24 cellular contexts compared by ENCODE assay signal in the genomic region with DNA sequence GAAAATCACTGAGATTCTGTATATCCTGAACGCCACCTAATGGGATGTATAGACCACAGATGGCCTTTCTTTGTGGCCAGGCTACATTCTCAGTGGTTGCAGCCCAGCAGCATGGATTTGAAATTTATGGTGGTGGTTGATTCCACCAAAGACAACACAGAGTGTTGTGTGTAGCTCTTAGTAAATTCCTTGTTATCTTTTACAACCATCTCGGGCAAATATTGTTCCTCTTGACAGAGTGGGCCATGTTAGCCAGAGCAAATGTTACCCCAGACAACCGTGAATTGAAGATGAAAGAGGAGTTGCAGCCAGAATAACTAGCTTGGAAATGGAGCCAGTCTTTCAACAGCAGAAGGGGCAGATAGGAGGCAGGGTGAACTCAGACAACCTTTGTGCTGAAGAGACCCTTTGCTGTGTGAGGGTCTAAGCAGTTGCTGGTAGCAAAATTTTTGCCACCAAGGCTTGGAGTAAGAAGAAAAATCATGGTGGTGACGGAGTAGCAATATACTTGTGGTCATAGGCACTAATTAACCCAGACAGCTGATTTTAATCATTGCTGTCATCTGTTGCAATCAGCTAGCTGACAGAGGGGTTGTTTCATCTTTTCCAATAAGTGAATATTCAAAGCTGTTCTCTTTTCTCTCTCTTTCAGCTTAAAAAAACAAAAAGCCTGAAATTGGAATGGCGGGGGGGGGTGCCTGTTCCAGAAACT. TPM values are rescaled to one million over a fixed set of nuclear protein-coding genes. Genes with fewer than 3 reads are reported as not detected.
A peak's percentile ranks its signal among the peaks of the same experiment; 100 is the strongest.
DNase-seq lines count a peak whose midpoint lies in the region; ATAC-seq and TF ChIP-seq lines count a peak whose summit lies in the region.
"Had no signal": no experiment of that assay in that cellular context is flagged by ENCODE, and none has a peak within 500 bp of the region (broad histone marks: within the 10 kb centered on the region; RNA-seq: fewer than 3 reads in every experiment).

No MANE protein-coding gene starts in this region.

- no peak for TF ChIP-seq CTCF in colonic mucosa (IDR thresholded peaks at IDR 0.05)
- TF ChIP-seq CTCF in neutrophil (IDR thresholded peaks at IDR 0.05), result no peak
- TF ChIP-seq CTCF in uterus (IDR thresholded peaks at IDR 0.05), result no peak

- intact Hi-C loops in colonic mucosa (cut with DNase I), result no loop called here
- intact Hi-C loops in uterus (cut with DNase I; ENCODE audit: low total_unique reads), result no loop called here

- H3K4me3 ChIP-seq in colonic mucosa (no peak overlapping the region), neutrophil (ENCODE audit: low read depth in 1 of 2, low read length in 1 of 2) (peak overlapping the region in 1 of 2 experiments; percentile 11), uterus (no peak overlapping the region)
- H3K4me3 ChIP-seq: thyroid gland had no signal

- DNase-seq in NOMO-1 treated with DMSO at 0.1 percent for 48 hours (lab: John Stamatoyannopoulos, UW; ENCODE audit: unreplicated experiment) (peak; percentile 86), colonic mucosa (peak; percentile 15), uterus (peak in 1 of 2 donors; percentile 55), NCI-H446 (lab: John Stamatoyannopoulos, UW) (no peak)
- DNase-seq: activated CD4-positive, alpha-beta memory T cell treated with anti-CD3 and anti-CD28 coated beads, Interleukin-2, amount 10 ng/mL, durations not matched to agents 7 days and 5 days; activated CD4-positive, CD25-positive, alpha-beta regulatory T cell; activated naive CD4-positive, alpha-beta T cell; activated T-cell treated with anti-CD3 and anti-CD28 coated beads for 4 hours; amniotic stem cell; Calu3; hypothalamus; islet precursor cell; Karpas-422; NCI-H1417 treated with DMSO at 0.1 percent for 48 hours; NCI-H2107; NCI-H524 treated with DMSO at 0.1 percent for 48 hours; PC-3; thyroid gland had no signal

- H3K27me3 ChIP-seq in colonic mucosa, result no peaks in the 10 kb centered on the region
- no peaks in the 10 kb centered on the region for H3K27me3 ChIP-seq in neutrophil
- H3K27me3 ChIP-seq in uterus, result no peaks in the 10 kb centered on the region
- H3K27me3 ChIP-seq: thyroid gland had no signal

- H3K9ac ChIP-seq in colonic mucosa (ENCODE audit: low read depth in 2 of 2, low read length in 2 of 2), result no peak overlapping the region

- H3K4me1 ChIP-seq in colonic mucosa (no peaks in the 10 kb centered on the region), neutrophil (ENCODE audit: control insufficient read depth in 1 of 2, insufficient read depth in 1 of 2, low read depth in 1 of 2, low read length in 1 of 2) (peaks cover 31 to 53% of the 10 kb centered on the region in 2 experiments), uterus (no peaks in the 10 kb centered on the region)
- H3K4me1 ChIP-seq: thyroid gland had no signal

- H3K36me3 ChIP-seq in colonic mucosa, result no peaks in the 10 kb centered on the region
- no peaks in the 10 kb centered on the region for H3K36me3 ChIP-seq in neutrophil
- H3K36me3 ChIP-seq in uterus, result no peaks in the 10 kb centered on the region
- H3K36me3 ChIP-seq: thyroid gland had no signal

- H3K9me3 ChIP-seq in colonic mucosa (no peaks in the 10 kb centered on the region), neutrophil (no peaks in the 10 kb centered on the region), uterus (no peaks in the 10 kb centered on the region)
- H3K9me3 ChIP-seq: thyroid gland had no signal

- H3K27ac ChIP-seq in colonic mucosa (peak overlapping the region; percentile 24), neutrophil (peak overlapping the region; percentile 44), uterus (peak overlapping the region; percentile 1 to 55)
- H3K27ac ChIP-seq: thyroid gland had no signal

- no peak for TF ChIP-seq POLR2A in uterus (IDR thresholded peaks at IDR 0.05)

- ATAC-seq in HG02610 (IDR thresholded peaks at IDR 0.05; ENCODE audit: unreplicated experiment), result no peak
- ATAC-seq in GM21619 (IDR thresholded peaks at IDR 0.05; ENCODE audit: unreplicated experiment), result no peak
- ATAC-seq: HCT116, PC-3 had no signal

RNA-seq across cellular contexts. Expression of a gene that starts 39.7 kb away (rescaled TPM):
- 1 to 10 TPM; 3.6 to 6.6 TPM for total RNA-seq in colonic mucosa
- 10 to 100 TPM; 12.9 to 49.8 (median 27.6) TPM for total RNA-seq in uterus
- total RNA-seq: activated CD4-positive, alpha-beta memory T cell treated with anti-CD3 and anti-CD28 coated beads, Interleukin-2, amount 10 ng/mL, durations not matched to agents 7 days and 5 days; B cell; Calu3; SK-MEL-5 had no signal

Comparison
In these comparisons a context has a peak if more than half of its experiments do, and no peak if none do; other contexts are left out.
1. DNase-seq: peak in NOMO-1 treated with DMSO at 0.1 percent for 48 hours (single experiment) and colonic mucosa (single experiment); none in NCI-H446 (0 of 2).
2. Peak in every context shown above with its lines, with median percentiles within 50 percentile points of each other: H3K27ac ChIP-seq.